ENCODE assay signal across 22 cellular contexts in genomic region chr16:2464333-2464732, GRCh38.
DNase-seq lines count a peak whose midpoint lies in the region; ATAC-seq and TF ChIP-seq lines count a peak whose summit lies in the region.
"Had no signal": no experiment of that assay in that cellular context is flagged by ENCODE, and none has a peak within 500 bp of the region (broad histone marks: within the 10 kb centered on the region; RNA-seq: fewer than 3 reads in every experiment).

No MANE protein-coding gene starts in this region.

- peak overlapping the region; percentile 95 for H3K27ac ChIP-seq in 22Rv1

- H3K4me1 Mint-ChIP-seq in activated naive CD8-positive, alpha-beta T cell treated with anti-CD3 and anti-CD28 coated beads, Interleukin-2, amount 50 U/mL, for 24 hours, result peaks cover 15% of the 10 kb centered on the region

- H3K27me3 Mint-ChIP-seq in activated naive CD8-positive, alpha-beta T cell treated with anti-CD3 and anti-CD28 coated beads, Interleukin-2, amount 50 U/mL, for 24 hours, result peaks cover 5% of the 10 kb centered on the region

- TF ChIP-seq POLR2A in GM19099 (IDR thresholded peaks at IDR 0.05; ENCODE audit: extremely low read depth, insufficient read length, low read depth), result peak; percentile 5

- DNase-seq in NT2/D1 (ENCODE audit: low read depth, low spot score) (no peak), epidermal melanocyte (ENCODE audit: insufficient read length, low spot score) (peak; percentile 10)
- no peak for DNase-seq in stimulated activated CD4-positive, alpha-beta T cell treated with anti-CD3 and anti-CD28 coated beads, Interleukin-2, amount 100 ng/mL, for 24 hours
- DNase-seq in stimulated activated CD4-positive, alpha-beta T cell treated with anti-CD3 and anti-CD28 coated beads, Interleukin-2, amount 100 ng/mL, for 48 hours, result no peak
- DNase-seq in activated naive CD8-positive, alpha-beta T cell treated with anti-CD3 and anti-CD28 coated beads, Interleukin-2, amount 50 U/mL, for 24 hours, result no peak
- DNase-seq: BE2C; Caco-2; CD4-positive, alpha-beta T cell; DMS153; H7; MG63; NCI-H1417 treated with DMSO at 0.1 percent for 48 hours; NCI-H187 treated with DMSO at 0.1 percent for 48 hours; NCI-H2107; NCI-H2227 treated with DMSO at 0.1 percent for 48 hours; NCI-H510A; NCI-H748 treated with DMSO at 0.1 percent for 48 hours; PC-3; SIG-M5; SK-N-SH had no signal

- no peaks in the 10 kb centered on the region for H3K27me3 ChIP-seq in NT2/D1 (ENCODE audit: insufficient read depth, insufficient read length)
- H3K27me3 ChIP-seq: BE2C, MG63 had no signal

- H3K4me3 ChIP-seq in NT2/D1 (ENCODE audit: insufficient read length, low read depth), result no peak overlapping the region
- H3K4me3 ChIP-seq: MG63 had no signal

- ATAC-seq in activated naive CD8-positive, alpha-beta T cell treated with anti-CD3 and anti-CD28 coated beads, Interleukin-2, amount 50 U/mL, for 24 hours, result no peak
- ATAC-seq: PC-3 had no signal

- peak overlapping the region; percentile 24 for H3K9ac ChIP-seq in NT2/D1 (ENCODE audit: insufficient read length, low read depth)
- H3K9ac ChIP-seq: SK-N-SH had no signal

- H3K4me1 ChIP-seq in NT2/D1 (ENCODE audit: insufficient read depth, insufficient read length), result peaks cover 41% of the 10 kb centered on the region

- no peaks in the 10 kb centered on the region for H3K9me3 Mint-ChIP-seq in activated naive CD8-positive, alpha-beta T cell treated with anti-CD3 and anti-CD28 coated beads, Interleukin-2, amount 50 U/mL, for 24 hours
- H3K9me3 Mint-ChIP-seq: CD4-positive, alpha-beta T cell had no signal

- H3K27ac Mint-ChIP-seq in activated naive CD8-positive, alpha-beta T cell treated with anti-CD3 and anti-CD28 coated beads, Interleukin-2, amount 50 U/mL, for 24 hours, result no peak overlapping the region
- H3K27ac Mint-ChIP-seq: CD4-positive, alpha-beta T cell had no signal

- H3K36me3 ChIP-seq in NT2/D1 (ENCODE audit: insufficient read depth, insufficient read length, low read length), result peaks cover 44% of the 10 kb centered on the region

- no peak for TF ChIP-seq CTCF in 22Rv1 (IDR thresholded peaks at IDR 0.05)

- H3K9me3 ChIP-seq in NT2/D1 (ENCODE audit: insufficient read depth, low read length), result no peaks in the 10 kb centered on the region
- H3K9me3 ChIP-seq: BE2C, Caco-2, MG63, SK-N-SH had no signal

- peaks cover 3% of the 10 kb centered on the region for H3K36me3 Mint-ChIP-seq in activated naive CD8-positive, alpha-beta T cell treated with anti-CD3 and anti-CD28 coated beads, Interleukin-2, amount 50 U/mL, for 24 hours (ENCODE audit: low read depth)

- no peak overlapping the region for H3K4me3 Mint-ChIP-seq in activated naive CD8-positive, alpha-beta T cell treated with anti-CD3 and anti-CD28 coated beads, Interleukin-2, amount 50 U/mL, for 24 hours
- H3K4me3 Mint-ChIP-seq: CD4-positive, alpha-beta T cell had no signal
